ENCODE assay signal across 8 cellular contexts in genomic region chr9:132124800-132125199, GRCh38.
"Had no signal": no experiment of that assay in that cellular context is flagged by ENCODE, and none has a peak within 500 bp of the region (broad histone marks: within the 10 kb centered on the region; RNA-seq: fewer than 3 reads in every experiment).

No MANE protein-coding gene starts in this region.

- DNase-seq: GDM1, GF-D8 had no signal

- FAIRE-seq: G401.6, GM12878, GM12891, GM12892, GM18507, GM19239 had no signal

- H3K4me3 ChIP-seq: GM12878 had no signal

- ATAC-seq: GM12878 had no signal
